10 cellular contexts compared by ENCODE assay signal in the genomic region with DNA sequence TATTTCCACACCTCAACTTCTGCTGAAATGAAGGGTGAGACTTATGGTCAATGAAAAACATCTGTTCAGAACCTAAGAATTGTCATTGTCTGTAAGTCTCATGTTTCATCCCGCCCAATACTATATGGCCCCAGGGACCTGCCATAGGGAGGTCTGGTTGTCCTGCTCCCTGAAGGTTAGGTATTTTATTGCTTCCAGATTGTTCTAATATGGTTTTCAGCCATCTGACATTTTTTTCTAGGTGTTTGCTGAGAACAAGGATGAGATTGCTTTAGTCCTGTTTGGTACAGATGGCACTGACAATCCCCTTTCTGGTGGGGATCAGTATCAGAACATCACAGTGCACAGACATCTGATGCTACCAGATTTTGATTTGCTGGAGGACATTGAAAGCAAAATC. TPM values are rescaled to one million over a fixed set of nuclear protein-coding genes. Genes with fewer than 3 reads are reported as not detected.
DNase-seq lines count a peak whose midpoint lies in the region; ATAC-seq and TF ChIP-seq lines count a peak whose summit lies in the region.
"Had no signal": no experiment of that assay in that cellular context is flagged by ENCODE, and none has a peak within 500 bp of the region (broad histone marks: within the 10 kb centered on the region; RNA-seq: fewer than 3 reads in every experiment).

No MANE protein-coding gene starts in this region.

- H3K9ac ChIP-seq in HUES48 (ENCODE audit: low read depth, low read length) = no peak overlapping the region

- H3K4me1 Mint-ChIP-seq in CD8-positive, alpha-beta T cell (ENCODE audit: low read depth) = peaks cover 92% of the 10 kb centered on the region
- peaks cover 87% of the 10 kb centered on the region for H3K4me1 Mint-ChIP-seq in activated naive CD8-positive, alpha-beta T cell treated with anti-CD3 and anti-CD28 coated beads for 36 hours
- H3K4me1 Mint-ChIP-seq in mesothelial cell of epicardium = peaks cover 40% of the 10 kb centered on the region

- H3K9me3 Mint-ChIP-seq in CD8-positive, alpha-beta T cell = no peaks in the 10 kb centered on the region
- H3K9me3 Mint-ChIP-seq in activated naive CD8-positive, alpha-beta T cell treated with anti-CD3 and anti-CD28 coated beads for 36 hours = no peaks in the 10 kb centered on the region
- H3K9me3 Mint-ChIP-seq in mesothelial cell of epicardium = no peaks in the 10 kb centered on the region

- H3K27me3 Mint-ChIP-seq in CD8-positive, alpha-beta T cell (ENCODE audit: low read depth) = no peaks in the 10 kb centered on the region
- no peaks in the 10 kb centered on the region for H3K27me3 Mint-ChIP-seq in activated naive CD8-positive, alpha-beta T cell treated with anti-CD3 and anti-CD28 coated beads for 36 hours
- no peaks in the 10 kb centered on the region for H3K27me3 Mint-ChIP-seq in mesothelial cell of epicardium (ENCODE audit: low read depth)

- no peak overlapping the region for H3K27ac ChIP-seq in CD8-positive, alpha-beta T cell (ENCODE audit: low read depth, low read length)
- H3K27ac ChIP-seq in HUES48 (ENCODE audit: low read depth, low read length) = peak overlapping the region; percentile 23
- H3K27ac ChIP-seq: uterus had no signal

- CTCF ChIA-PET in CD8-positive, alpha-beta T cell (lab: Charles Lee) = no interaction called here

- peaks cover 91% of the 10 kb centered on the region for H3K4me1 ChIP-seq in CD8-positive, alpha-beta T cell (ENCODE audit: insufficient read depth, low read length)
- peaks cover 19% of the 10 kb centered on the region for H3K4me1 ChIP-seq in HUES48 (ENCODE audit: control insufficient read depth, insufficient read depth, low read length)
- H3K4me1 ChIP-seq: uterus had no signal

- ATAC-seq in CD8-positive, alpha-beta T cell = no peak
- no peak for ATAC-seq in HG03439 (IDR thresholded peaks at IDR 0.05; ENCODE audit: unreplicated experiment)
- no peak for ATAC-seq in GM21576 (IDR thresholded peaks at IDR 0.05; ENCODE audit: unreplicated experiment)

- H3K27me3 ChIP-seq in CD8-positive, alpha-beta T cell (ENCODE audit: insufficient read depth, low read length) = no peaks in the 10 kb centered on the region
- H3K27me3 ChIP-seq in HUES48 (ENCODE audit: control insufficient read depth, insufficient read depth, low read length) = no peaks in the 10 kb centered on the region
- H3K27me3 ChIP-seq: uterus had no signal

- intact Hi-C loops in CD8-positive, alpha-beta T cell (cut with DNase I, micrococcal nuclease) = loop anchor here in 1 of 2 experiments (5.0 kb wide), 1 partner anchor 386 kb away; no protein-coding TSS in a partner anchor

- H3K9me3 ChIP-seq in CD8-positive, alpha-beta T cell (ENCODE audit: low read length) = no peaks in the 10 kb centered on the region
- no peaks in the 10 kb centered on the region for H3K9me3 ChIP-seq in HUES48 (ENCODE audit: control insufficient read depth, insufficient read depth, low read length)
- H3K9me3 ChIP-seq: uterus had no signal

- H3K4me3 Mint-ChIP-seq in CD8-positive, alpha-beta T cell = no peak overlapping the region
- peak overlapping the region; percentile 50 for H3K4me3 Mint-ChIP-seq in activated naive CD8-positive, alpha-beta T cell treated with anti-CD3 and anti-CD28 coated beads for 36 hours
- peak overlapping the region; percentile 8 for H3K4me3 Mint-ChIP-seq in mesothelial cell of epicardium

- no peak for TF ChIP-seq CTCF in CD8-positive, alpha-beta T cell (IDR thresholded peaks at IDR 0.05)
- no peak for TF ChIP-seq CTCF in mesothelial cell of epicardium (IDR thresholded peaks at IDR 0.05; ENCODE audit: unreplicated experiment)

- DNase-seq in CD8-positive, alpha-beta T cell = no peak
- no peak for DNase-seq in activated naive CD8-positive, alpha-beta T cell treated with anti-CD3 and anti-CD28 coated beads for 36 hours
- no peak for DNase-seq in mesothelial cell of epicardium (ENCODE audit: low spot score in 2 of 2, unreplicated experiment in 2 of 2)
- DNase-seq in amniotic stem cell (lab: John Stamatoyannopoulos, UW) = no peak
- DNase-seq: NCI-H2107, RPMI8226, uterus had no signal

- H3K36me3 Mint-ChIP-seq in CD8-positive, alpha-beta T cell = peaks cover 93% of the 10 kb centered on the region
- H3K36me3 Mint-ChIP-seq in activated naive CD8-positive, alpha-beta T cell treated with anti-CD3 and anti-CD28 coated beads for 36 hours = peaks cover 86% of the 10 kb centered on the region
- peaks cover 55% of the 10 kb centered on the region for H3K36me3 Mint-ChIP-seq in mesothelial cell of epicardium

- peak overlapping the region; percentile 49 for H3K27ac Mint-ChIP-seq in CD8-positive, alpha-beta T cell
- peak overlapping the region; percentile 97 for H3K27ac Mint-ChIP-seq in activated naive CD8-positive, alpha-beta T cell treated with anti-CD3 and anti-CD28 coated beads for 36 hours
- peak overlapping the region; percentile 65 for H3K27ac Mint-ChIP-seq in mesothelial cell of epicardium

- no peak overlapping the region for H3K4me3 ChIP-seq in CD8-positive, alpha-beta T cell (ENCODE audit: low read depth, low read length)
- no peak overlapping the region for H3K4me3 ChIP-seq in HUES48 (ENCODE audit: low read depth, low read length)
- H3K4me3 ChIP-seq: uterus had no signal

- POLR2A ChIA-PET in CD8-positive, alpha-beta T cell (lab: Charles Lee) = interaction anchor here (0.6 kb wide), 1 partner anchor 34 kb away, joined by 7 read pairs; no protein-coding TSS in a partner anchor

- peaks cover 55% of the 10 kb centered on the region for H3K36me3 ChIP-seq in CD8-positive, alpha-beta T cell (ENCODE audit: insufficient read depth, low read length)
- H3K36me3 ChIP-seq in HUES48 (ENCODE audit: control insufficient read depth, insufficient read depth, low read length) = peaks cover 93% of the 10 kb centered on the region
- H3K36me3 ChIP-seq: uterus had no signal

RNA-seq across cellular contexts. Expression of gene XRCC5, which starts 7.3 kb away (rescaled TPM):
- total RNA-seq in CD8-positive, alpha-beta T cell = 100 to 1,000 TPM; 120 to 125 TPM
- 100 to 1,000 TPM; 585 to 614 TPM for total RNA-seq in activated naive CD8-positive, alpha-beta T cell treated with anti-CD3 and anti-CD28 coated beads for 36 hours
- 291 to 294 TPM (median 291 TPM) in 3 replicates for total RNA-seq in mesothelial cell of epicardium

RNA-seq across cellular contexts. Expression of gene TMEM169, which starts 34.7 kb away (rescaled TPM):
- not detected for total RNA-seq in CD8-positive, alpha-beta T cell
- total RNA-seq in activated naive CD8-positive, alpha-beta T cell treated with anti-CD3 and anti-CD28 coated beads for 36 hours = under 1 TPM; 0.40 to 0.41 TPM
- total RNA-seq in mesothelial cell of epicardium = 0.71 to 0.84 TPM (median 0.78 TPM) in 3 replicates

RNA-seq across cellular contexts. Expression of gene PECR, which starts 34.8 kb away (rescaled TPM):
- total RNA-seq in CD8-positive, alpha-beta T cell = 1 to 10 TPM; 5.9 to 6.4 TPM
- 10 to 100 TPM; 15.3 to 16.2 TPM for total RNA-seq in activated naive CD8-positive, alpha-beta T cell treated with anti-CD3 and anti-CD28 coated beads for 36 hours
- 9.3 to 12.2 TPM (median 9.7 TPM) in 3 replicates for total RNA-seq in mesothelial cell of epicardium
